ENCODE assay signal across 8 cellular contexts in the genomic region with DNA sequence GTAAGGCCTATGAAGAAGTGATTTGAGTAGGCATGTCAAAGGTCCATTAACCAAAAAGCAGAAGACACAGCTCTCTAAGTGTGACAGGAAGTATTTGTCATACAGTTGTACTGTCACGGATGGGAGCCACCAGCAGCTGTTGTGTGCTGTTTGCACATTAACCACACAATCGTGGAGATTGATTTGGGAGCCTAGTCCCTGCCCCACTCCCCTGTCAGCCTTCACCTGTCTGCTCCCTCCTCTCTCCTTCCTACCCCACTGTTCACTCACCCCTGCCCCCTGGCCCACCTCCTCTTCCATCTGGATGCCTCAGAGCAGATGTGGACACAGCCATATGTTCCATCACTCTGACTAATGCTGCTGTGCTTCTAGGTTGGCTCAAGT.
DNase-seq lines count a peak whose midpoint lies in the region; ATAC-seq and TF ChIP-seq lines count a peak whose summit lies in the region.

No MANE protein-coding gene starts in this region.

- peak; percentile 65 for ATAC-seq in GM21360 (IDR thresholded peaks at IDR 0.05; ENCODE audit: unreplicated experiment)
- ATAC-seq in HG03460 (IDR thresholded peaks at IDR 0.05; ENCODE audit: unreplicated experiment): peak; percentile 70
- ATAC-seq in activated B cell treated with CpG ODN at 0.5 μM for 24 hours (ENCODE audit: low read depth): peak; percentile 81

- POLR2A ChIA-PET in activated B cell treated with CpG ODN at 0.5 μM for 24 hours (lab: Charles Lee): interaction anchor here (0.7 to 2.5 kb wide), 7 partner anchors 18 to 333 kb away, joined by 3 to 12 read pairs (median 7); partner anchors contain the start of genes AKIRIN2, ORC3 and RARS2

- no peaks in the 10 kb centered on the region for H3K27me3 ChIP-seq in stomach

- no peaks in the 10 kb centered on the region for H3K36me3 ChIP-seq in stomach

- TF ChIP-seq EP300 in stomach (IDR thresholded peaks at IDR 0.05): no peak

- H3K9me3 ChIP-seq in stomach: no peaks in the 10 kb centered on the region

- 22 to 35% (median 26%) methylated on average over 2 of the region's 2 CpGs for WGBS in stomach, 5 donors

- no peak overlapping the region for H3K4me3 ChIP-seq in stomach

- TF ChIP-seq CTCF in activated B cell treated with CpG ODN at 0.5 μM for 24 hours (IDR thresholded peaks at IDR 0.05): no peak
- no peak for TF ChIP-seq CTCF in stomach (IDR thresholded peaks at IDR 0.05)

- CTCF ChIA-PET in activated B cell treated with CpG ODN at 0.5 μM for 24 hours (lab: Charles Lee): interaction anchor here (0.7 to 0.9 kb wide), 2 partner anchors 91 to 948 kb away, joined by 3 to 4 read pairs; no protein-coding TSS in a partner anchor

- no peaks in the 10 kb centered on the region for H3K36me3 Mint-ChIP-seq in activated B cell treated with CpG ODN at 0.5 μM for 24 hours (ENCODE audit: low read depth)

- peak overlapping the region; percentile 33 for H3K4me3 Mint-ChIP-seq in activated B cell treated with CpG ODN at 0.5 μM for 24 hours

- H3K4me1 Mint-ChIP-seq in activated B cell treated with CpG ODN at 0.5 μM for 24 hours: peaks cover 87% of the 10 kb centered on the region

- intact Hi-C loops in activated B cell treated with CpG ODN at 0.5 μM for 24 hours (cut with micrococcal nuclease) (loop anchor here (1.0 to 10.0 kb wide), 7 partner anchors 18 to 692 kb away; partner anchors contain the start of genes AKIRIN2, ORC3 and SLC35A1), stomach (cut with DNase I; ENCODE audit: low total_unique reads) (no loop called here)

- peak overlapping the region; percentile 88 for H3K27ac Mint-ChIP-seq in activated B cell treated with CpG ODN at 0.5 μM for 24 hours

- TF ChIP-seq POLR2A in GM15510 (IDR thresholded peaks at IDR 0.05; ENCODE audit: borderline replicate concordance, extremely low read depth, insufficient read length): peak; percentile 31
- no peak for TF ChIP-seq POLR2A in stomach (IDR thresholded peaks at IDR 0.05)

- H3K27me3 Mint-ChIP-seq in activated B cell treated with CpG ODN at 0.5 μM for 24 hours: no peaks in the 10 kb centered on the region

- no peaks in the 10 kb centered on the region for H3K4me1 ChIP-seq in stomach

- DNase-seq in activated B cell treated with CpG ODN at 0.5 μM for 24 hours (peak; percentile 39), stomach (no peak), T1000 (lab: John Stamatoyannopoulos, UW) (no peak), superior temporal gyrus (ENCODE audit: extremely low spot score) (no peak)
- no peak for DNase-seq in activated effector memory CD4-positive, alpha-beta T cell treated with anti-CD3 and anti-CD28 coated beads, Interleukin-2, amount 50 U/mL, for 16 hours

- H3K9me3 Mint-ChIP-seq in activated B cell treated with CpG ODN at 0.5 μM for 24 hours: no peaks in the 10 kb centered on the region

- no peak overlapping the region for H3K27ac ChIP-seq in stomach
